ENCODE assay signal across 27 cellular contexts in the genomic region with DNA sequence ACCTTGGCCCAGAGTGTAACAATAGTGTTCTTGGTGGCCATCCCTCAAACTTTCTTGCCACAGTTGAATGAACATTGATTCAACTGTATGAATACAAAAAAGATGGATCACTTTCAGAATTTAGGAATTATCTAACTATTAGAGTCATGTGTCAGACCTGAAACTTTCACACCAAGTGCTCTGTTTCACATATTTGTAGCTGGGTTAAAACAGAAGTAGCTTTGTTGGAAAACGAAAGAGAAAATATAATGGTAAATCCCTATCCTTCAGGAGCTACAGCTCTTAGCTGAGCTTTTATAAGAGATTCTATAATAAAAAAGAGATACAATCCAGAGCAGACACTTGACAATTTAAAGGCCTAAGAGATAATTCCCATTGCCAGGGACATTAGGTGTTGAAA.
"Had no signal": no experiment of that assay in that cellular context is flagged by ENCODE, and none has a peak within 500 bp of the region (broad histone marks: within the 10 kb centered on the region; RNA-seq: fewer than 3 reads in every experiment).

No MANE protein-coding gene starts in this region.

- H3K9me3 ChIP-seq: MG63, SK-N-SH had no signal

- DNase-seq: IMR-90, Karpas-422, KG1, MG63, MV-4-11, NCI-H1048, NCI-H1105, NCI-H1417, NCI-H1436 treated with DMSO at 0.1 percent for 48 hours, NCI-H1694, NCI-H187 treated with DMSO at 0.1 percent for 48 hours, NCI-H2029 treated with DMSO at 0.1 percent for 48 hours, NCI-H2171 treated with DMSO at 0.1 percent for 48 hours, NCI-H345, NCI-H446 treated with DMSO at 0.1 percent for 48 hours, NCI-H510A treated with DMSO at 0.1 percent for 48 hours, NCI-H526 treated with DMSO at 0.1 percent for 48 hours, NCI-H748 treated with DMSO at 0.1 percent for 48 hours, PC-3, SHP77, SK-N-SH, SW 1271, T-cell had no signal

- FAIRE-seq: HepG2 had no signal

- H3K36me3 Mint-ChIP-seq: T-cell had no signal

- H3K27me3 Mint-ChIP-seq: T-cell had no signal

- H3K27ac ChIP-seq: RWPE1 had no signal

- H3K4me3 ChIP-seq: MG63 had no signal

- H3K4me2 ChIP-seq: SK-N-SH had no signal

- H3K9me2 ChIP-seq: SK-N-SH had no signal

- H3K27me3 ChIP-seq: MG63 had no signal

- H3K4me3 Mint-ChIP-seq: T-cell; T-helper 1 cell treated with Interleukin-12 subunit alpha and Interleukin-12 subunit beta and Interleukin-4 antibody, amounts not matched to agents 30 μg/mL and 1 μg/mL, for 36 hours had no signal

- ATAC-seq: HepG2, Panc1, PC-3, T-cell had no signal

- H3K9ac ChIP-seq: SK-N-SH had no signal

- H3K27ac Mint-ChIP-seq: T-cell; T-helper 1 cell treated with Interleukin-12 subunit alpha and Interleukin-12 subunit beta and Interleukin-4 antibody, amounts not matched to agents 30 μg/mL and 1 μg/mL, for 36 hours had no signal

- H3K36me3 ChIP-seq: MG63 had no signal

- H3K4me1 Mint-ChIP-seq: T-cell had no signal
